In genomic region chr1:61120307-61120840, GRCh38 we compare ENCODE assay signal across 14 cellular contexts. TPM values are rescaled to one million over a fixed set of nuclear protein-coding genes. Genes with fewer than 3 reads are reported as not detected.
DNase-seq lines count a peak whose midpoint lies in the region; ATAC-seq and TF ChIP-seq lines count a peak whose summit lies in the region.
"Had no signal": no experiment of that assay in that cellular context is flagged by ENCODE, and none has a peak within 500 bp of the region (broad histone marks: within the 10 kb centered on the region; RNA-seq: fewer than 3 reads in every experiment).

No MANE protein-coding gene starts in this region.

- CTCF ChIA-PET in activated CD8-positive, alpha-beta T cell treated with anti-CD3 and anti-CD28 coated beads for 36 hours (lab: Charles Lee), result no interaction called here

- H3K27ac ChIP-seq in esophagus muscularis mucosa (replicated peaks in 1 of 4), result peak overlapping the region; percentile 57 to 74 (median 58)
- H3K27ac ChIP-seq in muscle layer of duodenum (ENCODE audit: low read length), result peak overlapping the region; percentile 32
- peak overlapping the region; percentile 23 for H3K27ac ChIP-seq in urinary bladder (ENCODE audit: low read depth)

- no peak overlapping the region for H3K4me3 Mint-ChIP-seq in activated CD8-positive, alpha-beta T cell treated with anti-CD3 and anti-CD28 coated beads for 36 hours
- H3K4me3 Mint-ChIP-seq: activated CD4-positive, alpha-beta memory T cell treated with anti-CD3 and anti-CD28 coated beads for 36 hours; activated naive CD4-positive, alpha-beta T cell treated with anti-CD3 and anti-CD28 coated beads, Interleukin-2, amount 10 ng/mL, durations not matched to agents 7 days and 5 days; T-cell had no signal

- H3K9me3 Mint-ChIP-seq in activated CD8-positive, alpha-beta T cell treated with anti-CD3 and anti-CD28 coated beads for 36 hours, result no peaks in the 10 kb centered on the region
- H3K9me3 Mint-ChIP-seq: activated CD4-positive, alpha-beta memory T cell treated with anti-CD3 and anti-CD28 coated beads for 36 hours; activated naive CD4-positive, alpha-beta T cell treated with anti-CD3 and anti-CD28 coated beads, Interleukin-2, amount 10 ng/mL, durations not matched to agents 7 days and 5 days; T-cell had no signal

- H3K4me1 ChIP-seq in adipocyte (ENCODE audit: control insufficient read depth, insufficient read depth, low read length) (peaks cover 60% of the 10 kb centered on the region), esophagus muscularis mucosa (peaks cover 82 to 98% (median 97%) of the 10 kb centered on the region in 4 donors), muscle layer of duodenum (ENCODE audit: control insufficient read depth in 1 of 2, insufficient read depth in 2 of 2, low read length in 2 of 2) (peaks cover 18 to 42% of the 10 kb centered on the region in 2 donors), urinary bladder (ENCODE audit: insufficient read depth) (peaks cover 3% of the 10 kb centered on the region)

- DNase-seq in adipocyte (ENCODE audit: low read depth), result no peak
- no peak for DNase-seq in esophagus muscularis mucosa (ENCODE audit: extremely low spot score)
- DNase-seq in activated CD8-positive, alpha-beta T cell treated with anti-CD3 and anti-CD28 coated beads for 36 hours, result no peak
- no peak for DNase-seq in germinal center (ENCODE audit: low spot score)
- DNase-seq: activated CD4-positive, alpha-beta memory T cell treated with anti-CD3 and anti-CD28 coated beads for 36 hours; activated naive CD4-positive, alpha-beta T cell treated with anti-CD3 and anti-CD28 coated beads, Interleukin-2, amount 10 ng/mL, durations not matched to agents 7 days and 5 days; effector CD4-positive, alpha-beta T cell; MV-4-11; NCI-H510A treated with DMSO at 0.1 percent for 48 hours; T-cell had no signal

- no peaks in the 10 kb centered on the region for H3K4me1 Mint-ChIP-seq in activated CD8-positive, alpha-beta T cell treated with anti-CD3 and anti-CD28 coated beads for 36 hours (ENCODE audit: low read depth)
- H3K4me1 Mint-ChIP-seq: activated naive CD4-positive, alpha-beta T cell treated with anti-CD3 and anti-CD28 coated beads, Interleukin-2, amount 10 ng/mL, durations not matched to agents 7 days and 5 days had no signal

- no peaks in the 10 kb centered on the region for H3K9me3 ChIP-seq in adipocyte (ENCODE audit: control insufficient read depth, low read length)
- no peaks in the 10 kb centered on the region for H3K9me3 ChIP-seq in esophagus muscularis mucosa
- H3K9me3 ChIP-seq in muscle layer of duodenum (ENCODE audit: control insufficient read depth in 1 of 2, low read length in 2 of 2), result no peaks in the 10 kb centered on the region

- WGBS in esophagus muscularis mucosa, result 41% methylated on average over 5 of the region's 5 CpGs
- WGBS in urinary bladder, result 35% methylated on average over 5 of the region's 5 CpGs

- ATAC-seq in esophagus mucosa, result no peak
- ATAC-seq in activated CD8-positive, alpha-beta T cell treated with anti-CD3 and anti-CD28 coated beads for 36 hours, result no peak
- ATAC-seq: GM12878, T-cell had no signal

- TF ChIP-seq EP300 in esophagus muscularis mucosa (IDR thresholded peaks at IDR 0.05), result no peak

- POLR2A ChIA-PET in activated CD8-positive, alpha-beta T cell treated with anti-CD3 and anti-CD28 coated beads for 36 hours (lab: Charles Lee), result no interaction called here

- intact Hi-C loops in esophagus muscularis mucosa (cut with DNase I), result loop anchor here (5.0 kb wide), 1 partner anchor 52 kb away; no protein-coding TSS in a partner anchor
- intact Hi-C loops in activated CD8-positive, alpha-beta T cell treated with anti-CD3 and anti-CD28 coated beads for 36 hours (cut with micrococcal nuclease), result no loop called here

- peak overlapping the region; percentile 73 for H3K9ac ChIP-seq in adipocyte (ENCODE audit: low read length)

- H3K4me3 ChIP-seq in adipocyte (ENCODE audit: low read length), result peak overlapping the region; percentile 73
- peak overlapping the region; percentile 20 to 42 (median 22) for H3K4me3 ChIP-seq in esophagus muscularis mucosa
- peak overlapping the region; percentile 14 to 31 for H3K4me3 ChIP-seq in muscle layer of duodenum (ENCODE audit: low read depth in 1 of 2, low read length in 2 of 2)
- H3K4me3 ChIP-seq in urinary bladder (ENCODE audit: low read depth, low read length), result no peak overlapping the region
- H3K4me3 ChIP-seq: GM12878 had no signal

- H3K36me3 ChIP-seq in adipocyte (ENCODE audit: control insufficient read depth, insufficient read depth, low read length, severe bottlenecking) (no peaks in the 10 kb centered on the region), esophagus muscularis mucosa (no peaks in the 10 kb centered on the region), muscle layer of duodenum (ENCODE audit: control insufficient read depth in 1 of 2, insufficient read depth in 2 of 2, low read length in 2 of 2) (no peaks in the 10 kb centered on the region), urinary bladder (ENCODE audit: insufficient read depth) (no peaks in the 10 kb centered on the region)

- TF ChIP-seq POLR2A in esophagus muscularis mucosa (IDR thresholded peaks at IDR 0.05; ENCODE audit: low read depth), result no peak

- no peak overlapping the region for H3K27ac Mint-ChIP-seq in activated CD8-positive, alpha-beta T cell treated with anti-CD3 and anti-CD28 coated beads for 36 hours
- H3K27ac Mint-ChIP-seq: activated CD4-positive, alpha-beta memory T cell treated with anti-CD3 and anti-CD28 coated beads for 36 hours; activated naive CD4-positive, alpha-beta T cell treated with anti-CD3 and anti-CD28 coated beads, Interleukin-2, amount 10 ng/mL, durations not matched to agents 7 days and 5 days; T-cell had no signal

- no peaks in the 10 kb centered on the region for H3K36me3 Mint-ChIP-seq in activated CD8-positive, alpha-beta T cell treated with anti-CD3 and anti-CD28 coated beads for 36 hours (ENCODE audit: low read depth)
- H3K36me3 Mint-ChIP-seq: activated CD4-positive, alpha-beta memory T cell treated with anti-CD3 and anti-CD28 coated beads for 36 hours; activated naive CD4-positive, alpha-beta T cell treated with anti-CD3 and anti-CD28 coated beads, Interleukin-2, amount 10 ng/mL, durations not matched to agents 7 days and 5 days had no signal

- H3K27me3 ChIP-seq in adipocyte (replicated peaks; ENCODE audit: control insufficient read depth, insufficient read depth, low read length), result no peaks in the 10 kb centered on the region
- no peaks in the 10 kb centered on the region for H3K27me3 ChIP-seq in esophagus muscularis mucosa
- H3K27me3 ChIP-seq in muscle layer of duodenum (ENCODE audit: low read depth, low read length), result no peaks in the 10 kb centered on the region

- no peak for TF ChIP-seq CTCF in esophagus muscularis mucosa (IDR thresholded peaks at IDR 0.05)
- TF ChIP-seq CTCF in activated CD8-positive, alpha-beta T cell treated with anti-CD3 and anti-CD28 coated beads for 36 hours (IDR thresholded peaks at IDR 0.05), result no peak

- no peaks in the 10 kb centered on the region for H3K27me3 Mint-ChIP-seq in activated CD8-positive, alpha-beta T cell treated with anti-CD3 and anti-CD28 coated beads for 36 hours
- H3K27me3 Mint-ChIP-seq: activated CD4-positive, alpha-beta memory T cell treated with anti-CD3 and anti-CD28 coated beads for 36 hours; activated naive CD4-positive, alpha-beta T cell treated with anti-CD3 and anti-CD28 coated beads, Interleukin-2, amount 10 ng/mL, durations not matched to agents 7 days and 5 days had no signal

RNA-seq across cellular contexts. Expression of gene NFIA, which starts 38.0 kb away (rescaled TPM):
- total RNA-seq in esophagus muscularis mucosa (100 to 1,000 TPM; 134 to 183 (median 148) TPM), urinary bladder (105 TPM), esophagus mucosa (47.5 TPM)
- polyA plus RNA-seq in urinary bladder, result 18.1 TPM
- total RNA-seq in activated CD8-positive, alpha-beta T cell treated with anti-CD3 and anti-CD28 coated beads for 36 hours, result 1 to 10 TPM; 1.9 to 2.4 TPM

Comparison
In these comparisons a context has a peak if more than half of its experiments do, and no peak if none do; other contexts are left out.
1. RNA of gene NFIA, which starts 38.0 kb away (total RNA-seq): 134 to 183 TPM in esophagus muscularis mucosa, 105 TPM in urinary bladder (single experiment) and 47.5 TPM in esophagus mucosa (single experiment); 1.9 to 2.4 TPM in activated CD8-positive, alpha-beta T cell treated with anti-CD3 and anti-CD28 coated beads for 36 hours; every median in the first group is over 10 times any median in the second.
2. Peak in every context shown above with its lines, with median percentiles within 50 percentile points of each other: H3K27ac ChIP-seq.